ENCODE assay signal across 11 cellular contexts in genomic region chr11:100709233-100709999, GRCh38. TPM values are rescaled to one million over a fixed set of nuclear protein-coding genes. Genes with fewer than 3 reads are reported as not detected.
DNase-seq lines count a peak whose midpoint lies in the region; ATAC-seq, FAIRE-seq and TF ChIP-seq lines count a peak whose summit lies in the region.
"Had no signal": no experiment of that assay in that cellular context is flagged by ENCODE, and none has a peak within 500 bp of the region (broad histone marks: within the 10 kb centered on the region; RNA-seq: fewer than 3 reads in every experiment).

No MANE protein-coding gene starts in this region.

- H3K79me1 ChIP-seq in mesenchymal stem cell (replicated peaks; ENCODE audit: low read length, poor library complexity, severe bottlenecking) = peaks cover 7% of the 10 kb centered on the region

- FAIRE-seq in HTR-8/SVneo (lab: Jason Lieb, UNC) = peak; percentile 97

- H3K4ac ChIP-seq in mesenchymal stem cell (ENCODE audit: low read depth in 1 of 2, low read length in 2 of 2) = no peak overlapping the region

- no peak overlapping the region for H3K4me3 Mint-ChIP-seq in stimulated activated naive CD8-positive, alpha-beta T cell treated with anti-CD3 and anti-CD28 coated beads, Interleukin-15, amount 100 ng/mL, for 72 hours
- H3K4me3 Mint-ChIP-seq: activated naive CD8-positive, alpha-beta T cell had no signal

- H3K9ac ChIP-seq in GM23248 (no peak overlapping the region), mesenchymal stem cell (ENCODE audit: low read length) (peak overlapping the region; percentile 10)

- H3K23ac ChIP-seq in mesenchymal stem cell (ENCODE audit: low read length in 2 of 2) = no peak overlapping the region

- H3K14ac ChIP-seq in mesenchymal stem cell (ENCODE audit: low read length in 2 of 2) = no peak overlapping the region

- H3F3A ChIP-seq in GM23248 (ENCODE audit: insufficient read depth) = no peaks in the 10 kb centered on the region

- no peaks in the 10 kb centered on the region; the same call in 1 of the 2 replicates for H3K4me1 ChIP-seq in GM23248 (ENCODE audit: insufficient read depth)
- peaks cover 7% of the 10 kb centered on the region for H3K4me1 ChIP-seq in mesenchymal stem cell (ENCODE audit: control insufficient read depth, insufficient read depth, low read depth, low read length)
- H3K4me1 ChIP-seq in thyroid gland = peaks cover 3 to 9% of the 10 kb centered on the region in 2 donors

- TF ChIP-seq CTCF in thyroid gland (IDR thresholded peaks at IDR 0.05) = no peak

- H3K27me3 ChIP-seq in GM23248 (replicated peaks; ENCODE audit: insufficient read depth) = no peaks in the 10 kb centered on the region
- no peaks in the 10 kb centered on the region for H3K27me3 ChIP-seq in mesenchymal stem cell (ENCODE audit: control insufficient read depth in 1 of 2, insufficient read depth in 1 of 2, low read length in 2 of 2)
- no peaks in the 10 kb centered on the region for H3K27me3 ChIP-seq in thyroid gland
- H3K27me3 ChIP-seq: right lobe of liver had no signal

- no peak overlapping the region for H3K18ac ChIP-seq in mesenchymal stem cell (ENCODE audit: low read depth in 1 of 2, low read length in 2 of 2)

- no peaks in the 10 kb centered on the region for H3K27me3 Mint-ChIP-seq in stimulated activated naive CD8-positive, alpha-beta T cell treated with anti-CD3 and anti-CD28 coated beads, Interleukin-15, amount 100 ng/mL, for 72 hours
- H3K27me3 Mint-ChIP-seq: activated naive CD8-positive, alpha-beta T cell had no signal

- H3K27ac Mint-ChIP-seq in stimulated activated naive CD8-positive, alpha-beta T cell treated with anti-CD3 and anti-CD28 coated beads, Interleukin-15, amount 100 ng/mL, for 72 hours = no peak overlapping the region
- H3K27ac Mint-ChIP-seq: activated naive CD8-positive, alpha-beta T cell had no signal

- ATAC-seq in GM18511 (IDR thresholded peaks at IDR 0.05; ENCODE audit: unreplicated experiment) = peak; percentile 73
- ATAC-seq in stimulated activated naive CD8-positive, alpha-beta T cell treated with anti-CD3 and anti-CD28 coated beads, Interleukin-15, amount 100 ng/mL, for 72 hours = no peak

- no peak overlapping the region for H2AK5ac ChIP-seq in mesenchymal stem cell (ENCODE audit: low read length, severe bottlenecking)

- no peak overlapping the region for H2AFZ ChIP-seq in GM23248
- H2AFZ ChIP-seq in mesenchymal stem cell (ENCODE audit: low read depth, low read length) = no peak overlapping the region

- in situ Hi-C loops in GM23248 (cut with MboI) = no loop called here

- no peak overlapping the region for H4K91ac ChIP-seq in mesenchymal stem cell (ENCODE audit: low read length)

- no peak overlapping the region for H2BK15ac ChIP-seq in mesenchymal stem cell (ENCODE audit: low read depth, poor library complexity, severe bottlenecking)

- H3K9me2 ChIP-seq in GM23248 (ENCODE audit: insufficient read depth) = no peaks in the 10 kb centered on the region

- WGBS in GM23248 (ENCODE audit: low coverage in 1 of 2, low lambda C conversion rate in 2 of 2, missing lambda C conversion rate in 2 of 2), 2 experiments = 82 to 87% methylated on average over 3 of the region's 3 CpGs
- 90% methylated on average over 2 of the region's 3 CpGs for WGBS in mesenchymal stem cell
- WGBS in thyroid gland, 2 donors = 80 to 91% methylated on average over 3 of the region's 3 CpGs

- DNase-seq in GM23248 = peak; percentile 5
- peak; percentile 74 for DNase-seq in HTR-8/SVneo (ENCODE audit: insufficient read length, low spot score)
- peak; percentile 45 for DNase-seq in mesenchymal stem cell
- no peak for DNase-seq in activated CD8-positive, alpha-beta memory T cell treated with anti-CD3 and anti-CD28 coated beads, Interleukin-2, amount 50 U/mL, for 48 hours
- no peak for DNase-seq in stimulated activated naive CD8-positive, alpha-beta T cell treated with anti-CD3 and anti-CD28 coated beads, Interleukin-15, amount 100 ng/mL, for 72 hours
- no peak for DNase-seq in SIG-M5 treated with dmso at 0.1 percent for 504 hours (lab: John Stamatoyannopoulos, UW; ENCODE audit: unreplicated experiment)
- DNase-seq in thyroid gland = no peak
- DNase-seq: hypothalamus, right lobe of liver had no signal

- intact Hi-C loops in thyroid gland (cut with DNase I) = no loop called here

- no peaks in the 10 kb centered on the region for H3K79me2 ChIP-seq in GM23248 (ENCODE audit: insufficient read depth)

- H3K4me3 ChIP-seq in GM23248 (no peak overlapping the region), mesenchymal stem cell (ENCODE audit: insufficient read depth in 1 of 2, low read depth in 1 of 2, low read length in 2 of 2) (no peak overlapping the region), thyroid gland (replicated peaks in 1 of 3) (no peak overlapping the region)
- H3K4me3 ChIP-seq: right lobe of liver had no signal

- H3K9me3 ChIP-seq in GM23248 (ENCODE audit: low read depth) = no peaks in the 10 kb centered on the region
- no peaks in the 10 kb centered on the region for H3K9me3 ChIP-seq in mesenchymal stem cell (ENCODE audit: control insufficient read depth, low read length)
- H3K9me3 ChIP-seq in thyroid gland = no peaks in the 10 kb centered on the region
- H3K9me3 ChIP-seq: right lobe of liver had no signal

- H3K4me2 ChIP-seq in GM23248 (ENCODE audit: unreplicated experiment) (no peak overlapping the region), mesenchymal stem cell (ENCODE audit: low read length, poor library complexity, severe bottlenecking) (peak overlapping the region; percentile 24)

- H3K9me3 Mint-ChIP-seq in stimulated activated naive CD8-positive, alpha-beta T cell treated with anti-CD3 and anti-CD28 coated beads, Interleukin-15, amount 100 ng/mL, for 72 hours = no peaks in the 10 kb centered on the region

- H4K20me1 ChIP-seq in GM23248 (ENCODE audit: insufficient read depth) = no peaks in the 10 kb centered on the region

- TF ChIP-seq POLR2A in thyroid gland (IDR thresholded peaks at IDR 0.05) = no peak

- H3K4me1 Mint-ChIP-seq in stimulated activated naive CD8-positive, alpha-beta T cell treated with anti-CD3 and anti-CD28 coated beads, Interleukin-15, amount 100 ng/mL, for 72 hours = no peaks in the 10 kb centered on the region

- H3K27ac ChIP-seq in GM23248 (no peak overlapping the region), mesenchymal stem cell (ENCODE audit: low read length, poor library complexity, severe bottlenecking) (peak overlapping the region; percentile 48), thyroid gland (no peak overlapping the region)
- H3K27ac ChIP-seq: right lobe of liver had no signal

- H2BK12ac ChIP-seq in mesenchymal stem cell (ENCODE audit: low read length in 2 of 2) = no peak overlapping the region

- no peak overlapping the region for H4K8ac ChIP-seq in mesenchymal stem cell (ENCODE audit: low read length)

- no peak overlapping the region for H2BK5ac ChIP-seq in mesenchymal stem cell (ENCODE audit: low read depth, low read length, poor library complexity, severe bottlenecking)

- no peak overlapping the region for H2BK120ac ChIP-seq in mesenchymal stem cell (ENCODE audit: low read depth, low read length)

- no peaks in the 10 kb centered on the region for H3K36me3 ChIP-seq in GM23248 (ENCODE audit: low read depth)
- H3K36me3 ChIP-seq in mesenchymal stem cell (ENCODE audit: control insufficient read depth in 1 of 2, insufficient read depth in 2 of 2, low read depth in 1 of 2, low read length in 2 of 2) = no peaks in the 10 kb centered on the region
- H3K36me3 ChIP-seq in thyroid gland = no peaks in the 10 kb centered on the region
- H3K36me3 ChIP-seq: right lobe of liver had no signal

RNA-seq across cellular contexts. Expression of gene ARHGAP42, which starts 22.3 kb away (rescaled TPM):
- total RNA-seq in GM23248 (2014; rRNA removed; shearing (Covaris generic)) = 2.3 and 2.7 TPM in 2 replicates
- 0.68 and 0.74 TPM in 2 replicates for polyA plus RNA-seq in GM23248 (2016; fragmentation: Nextera tagmentation; extraction: Ambion mirVana)
- polyA plus RNA-seq in mesenchymal stem cell (2013, experiment 1 of 2) = 13.3 TPM
- polyA plus RNA-seq in mesenchymal stem cell (2013, experiment 2 of 2) = 15.6 TPM
- total RNA-seq in thyroid gland = 10 to 100 TPM; 21.8 to 55.7 (median 35.9) TPM

Comparison
In these comparisons a context has a peak if more than half of its experiments do, and no peak if none do; other contexts are left out.
1. DNase-seq: peak in GM23248 (single experiment), HTR-8/SVneo (single experiment) and mesenchymal stem cell (single experiment); none in activated CD8-positive, alpha-beta memory T cell treated with anti-CD3 and anti-CD28 coated beads, Interleukin-2, amount 50 U/mL, for 48 hours (single experiment), stimulated activated naive CD8-positive, alpha-beta T cell treated with anti-CD3 and anti-CD28 coated beads, Interleukin-15, amount 100 ng/mL, for 72 hours (0 of 2), SIG-M5 treated with dmso at 0.1 percent for 504 hours (single experiment) and thyroid gland (0 of 2).